8 cellular contexts compared by ENCODE assay signal in the genomic region with DNA sequence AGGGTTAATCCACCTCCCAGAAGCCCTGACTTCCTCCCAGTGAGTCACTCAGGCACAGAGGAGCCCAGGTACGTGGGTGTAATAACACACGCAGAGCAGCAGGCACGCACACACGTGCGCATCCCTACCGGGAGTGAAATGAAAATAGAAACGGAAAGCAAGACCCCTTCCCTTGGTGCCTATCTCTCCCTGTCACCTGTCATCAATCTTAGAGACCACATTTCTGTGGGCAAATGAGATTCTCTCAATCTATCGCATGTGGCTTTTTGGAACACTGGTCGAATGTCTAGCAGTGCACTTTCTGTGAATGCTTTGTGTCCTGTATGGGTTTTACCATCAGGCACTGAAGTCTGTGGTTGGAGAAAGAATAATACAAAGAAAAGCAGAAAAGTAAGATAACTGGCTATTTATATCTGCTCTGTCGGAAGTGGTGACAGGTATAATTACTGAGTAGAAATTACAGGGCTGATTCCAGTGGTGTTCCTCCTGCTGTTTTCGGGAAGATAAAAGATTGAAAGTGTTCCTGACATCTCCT.
DNase-seq lines count a peak whose midpoint lies in the region; ATAC-seq, FAIRE-seq and TF ChIP-seq lines count a peak whose summit lies in the region.

No MANE protein-coding gene starts in this region.

- no peak overlapping the region for H2AK5ac ChIP-seq in mesenchymal stem cell (ENCODE audit: low read length, severe bottlenecking)

- peak overlapping the region; percentile 8 for H2AFZ ChIP-seq in osteoblast (ENCODE audit: low read length)
- H2AFZ ChIP-seq in mesenchymal stem cell (ENCODE audit: low read depth, low read length) = no peak overlapping the region

- peak overlapping the region; percentile 57 for H3K4me3 Mint-ChIP-seq in activated CD4-positive, alpha-beta T cell treated with anti-CD3 and anti-CD28 coated beads, Interleukin-2, amount 10 ng/mL, durations not matched to agents 7 days and 5 days

- no peak overlapping the region for H3K9ac ChIP-seq in mesenchymal stem cell (ENCODE audit: low read length)

- H3K27me3 Mint-ChIP-seq in activated CD4-positive, alpha-beta T cell treated with anti-CD3 and anti-CD28 coated beads, Interleukin-2, amount 10 ng/mL, durations not matched to agents 7 days and 5 days = peaks cover 27% of the 10 kb centered on the region

- H4K20me1 ChIP-seq in osteoblast (ENCODE audit: insufficient read depth, low read length) = no peaks in the 10 kb centered on the region

- no peak for FAIRE-seq in small intestine (lab: Jason Lieb, UNC)

- H3K18ac ChIP-seq in mesenchymal stem cell (ENCODE audit: low read depth in 1 of 2, low read length in 2 of 2) = no peak overlapping the region

- H3K4me1 Mint-ChIP-seq in activated CD4-positive, alpha-beta T cell treated with anti-CD3 and anti-CD28 coated beads, Interleukin-2, amount 10 ng/mL, durations not matched to agents 7 days and 5 days = peaks cover 24% of the 10 kb centered on the region

- no peak for TF ChIP-seq POLR2A in body of pancreas (IDR thresholded peaks at IDR 0.05)

- no peak overlapping the region for H2BK120ac ChIP-seq in mesenchymal stem cell (ENCODE audit: low read depth, low read length)

- no peaks in the 10 kb centered on the region for H3K79me1 ChIP-seq in mesenchymal stem cell (replicated peaks; ENCODE audit: low read length, poor library complexity, severe bottlenecking)

- peaks cover 5% of the 10 kb centered on the region for H3K36me3 Mint-ChIP-seq in activated CD4-positive, alpha-beta T cell treated with anti-CD3 and anti-CD28 coated beads, Interleukin-2, amount 10 ng/mL, durations not matched to agents 7 days and 5 days (ENCODE audit: low read depth)

- no peak overlapping the region for H2BK5ac ChIP-seq in mesenchymal stem cell (ENCODE audit: low read depth, low read length, poor library complexity, severe bottlenecking)

- H3K4ac ChIP-seq in mesenchymal stem cell (ENCODE audit: low read depth in 1 of 2, low read length in 2 of 2) = no peak overlapping the region

- ATAC-seq in GM19025 (IDR thresholded peaks at IDR 0.05; ENCODE audit: low read depth, unreplicated experiment) (peak; percentile 80), HG02981 (IDR thresholded peaks at IDR 0.05; ENCODE audit: unreplicated experiment) (peak; percentile 79), body of pancreas (no peak)

- H3K9me3 ChIP-seq in osteoblast (ENCODE audit: low read depth, low read length) (no peaks in the 10 kb centered on the region), mesenchymal stem cell (ENCODE audit: control insufficient read depth, low read length) (no peaks in the 10 kb centered on the region), small intestine (ENCODE audit: control insufficient read depth, low read depth) (no peaks in the 10 kb centered on the region), body of pancreas (no peaks in the 10 kb centered on the region)

- CTCF ChIA-PET in activated CD4-positive, alpha-beta T cell treated with anti-CD3 and anti-CD28 coated beads, Interleukin-2, amount 10 ng/mL, durations not matched to agents 7 days and 5 days (lab: Charles Lee) = no interaction called here

- WGBS in mesenchymal stem cell = 72% methylated on average over 11 of the region's 11 CpGs
- WGBS in small intestine, 3 donors = 13 to 28% (median 19%) methylated on average over 11 of the region's 11 CpGs
- 22 to 23% methylated on average over 11 of the region's 11 CpGs for WGBS in body of pancreas, 2 donors

- H3K27ac ChIP-seq in osteoblast (ENCODE audit: low read depth, low read length) (no peak overlapping the region), mesenchymal stem cell (ENCODE audit: low read length, poor library complexity, severe bottlenecking) (no peak overlapping the region), small intestine (ENCODE audit: low read depth in 1 of 2, low read length in 1 of 2) (no peak overlapping the region), body of pancreas (no peak overlapping the region)

- H3K14ac ChIP-seq in mesenchymal stem cell (ENCODE audit: low read length in 2 of 2) = peak overlapping the region in 1 of 2 experiments; percentile 28

- DNase-seq in activated CD4-positive, alpha-beta T cell treated with anti-CD3 and anti-CD28 coated beads, Interleukin-2, amount 10 ng/mL, durations not matched to agents 7 days and 5 days = peak; percentile 46
- DNase-seq in osteoblast (ENCODE audit: insufficient read length, low spot score, missing footprints) (peak; percentile 44), mesenchymal stem cell (no peak), small intestine (no peak), OCI-M2 (lab: John Stamatoyannopoulos, UW; ENCODE audit: unreplicated experiment) (no peak), body of pancreas (no peak)

- no peak overlapping the region for H4K8ac ChIP-seq in mesenchymal stem cell (ENCODE audit: low read length)

- H3K4me3 ChIP-seq in osteoblast (ENCODE audit: insufficient read depth, low read length) (peak overlapping the region; percentile 24), mesenchymal stem cell (ENCODE audit: insufficient read depth in 1 of 2, low read depth in 1 of 2, low read length in 2 of 2) (no peak overlapping the region), small intestine (ENCODE audit: low read depth in 1 of 2, low read length in 2 of 2) (no peak overlapping the region), body of pancreas (no peak overlapping the region)

- H3K4me2 ChIP-seq in osteoblast (ENCODE audit: insufficient read depth, low read length) (peak overlapping the region; percentile 54), mesenchymal stem cell (ENCODE audit: low read length, poor library complexity, severe bottlenecking) (no peak overlapping the region)

- H2BK12ac ChIP-seq in mesenchymal stem cell (ENCODE audit: low read length in 2 of 2) = no peak overlapping the region

- no peaks in the 10 kb centered on the region for H3K4me1 ChIP-seq in osteoblast (ENCODE audit: insufficient read depth, low read length)
- peaks cover 2% of the 10 kb centered on the region for H3K4me1 ChIP-seq in mesenchymal stem cell (ENCODE audit: control insufficient read depth, insufficient read depth, low read depth, low read length)
- no peaks in the 10 kb centered on the region for H3K4me1 ChIP-seq in small intestine (ENCODE audit: control insufficient read depth in 2 of 2, insufficient read depth in 1 of 2, low read depth in 1 of 2, low read length in 1 of 2)
- no peaks in the 10 kb centered on the region for H3K4me1 ChIP-seq in body of pancreas

- H3K27me3 ChIP-seq in osteoblast (ENCODE audit: insufficient read depth, low read length) (no peaks in the 10 kb centered on the region), mesenchymal stem cell (ENCODE audit: control insufficient read depth in 1 of 2, insufficient read depth in 1 of 2, low read length in 2 of 2) (no peaks in the 10 kb centered on the region), small intestine (ENCODE audit: control insufficient read depth in 2 of 2, insufficient read depth in 2 of 2, low read length in 2 of 2) (peaks cover 0 to 2% of the 10 kb centered on the region in 2 donors), body of pancreas (no peaks in the 10 kb centered on the region)

- H2BK15ac ChIP-seq in mesenchymal stem cell (ENCODE audit: low read depth, poor library complexity, severe bottlenecking) = no peak overlapping the region

- peaks cover 10% of the 10 kb centered on the region for H3K9me3 Mint-ChIP-seq in activated CD4-positive, alpha-beta T cell treated with anti-CD3 and anti-CD28 coated beads, Interleukin-2, amount 10 ng/mL, durations not matched to agents 7 days and 5 days

- intact Hi-C loops in body of pancreas (cut with DNase I) = no loop called here

- H4K91ac ChIP-seq in mesenchymal stem cell (ENCODE audit: low read length) = no peak overlapping the region

- H3K79me2 ChIP-seq in osteoblast (ENCODE audit: insufficient read depth, low read length) = no peaks in the 10 kb centered on the region

- H3K36me3 ChIP-seq in osteoblast (ENCODE audit: insufficient read depth, low read length) (no peaks in the 10 kb centered on the region), mesenchymal stem cell (ENCODE audit: control insufficient read depth in 1 of 2, insufficient read depth in 2 of 2, low read depth in 1 of 2, low read length in 2 of 2) (no peaks in the 10 kb centered on the region), small intestine (ENCODE audit: control insufficient read depth in 2 of 2, insufficient read depth in 2 of 2, low read length in 2 of 2) (no peaks in the 10 kb centered on the region), body of pancreas (replicated peaks in 1 of 2; ENCODE audit: insufficient read depth in 1 of 2, low read depth in 2 of 2) (no peaks in the 10 kb centered on the region)

- TF ChIP-seq CTCF in osteoblast (IDR thresholded peaks at IDR 0.05; ENCODE audit: extremely low read depth, low read depth, low read length) (no peak), body of pancreas (IDR thresholded peaks at IDR 0.05) (no peak)

- peak overlapping the region; percentile 70 for H3K27ac Mint-ChIP-seq in activated CD4-positive, alpha-beta T cell treated with anti-CD3 and anti-CD28 coated beads, Interleukin-2, amount 10 ng/mL, durations not matched to agents 7 days and 5 days

- H3K23ac ChIP-seq in mesenchymal stem cell (ENCODE audit: low read length in 2 of 2) = no peak overlapping the region

- POLR2A ChIA-PET in activated CD4-positive, alpha-beta T cell treated with anti-CD3 and anti-CD28 coated beads, Interleukin-2, amount 10 ng/mL, durations not matched to agents 7 days and 5 days (lab: Charles Lee) = no interaction called here

Comparison
In these comparisons a context has a peak if more than half of its experiments do, and no peak if none do; other contexts are left out.
1. DNase-seq: peak in activated CD4-positive, alpha-beta T cell treated with anti-CD3 and anti-CD28 coated beads, Interleukin-2, amount 10 ng/mL, durations not matched to agents 7 days and 5 days (single experiment) and osteoblast (single experiment); none in mesenchymal stem cell (single experiment), small intestine (single experiment), OCI-M2 (single experiment) and body of pancreas (0 of 4).